ENCODE assay signal across 1 cellular context in genomic region chr12:109157986-109158385, GRCh38.
TF ChIP-seq lines count a peak whose summit lies in the region.

No MANE protein-coding gene starts in this region.

TF ChIP-seq in SK-N-SH, 30 proteins besides CTCF, POLR2A, EP300 and RAD21 (continued from another document):
- no peak for TF ChIP-seq MAX (IDR thresholded peaks at IDR 0.05; ENCODE audit: low read depth)
- TF ChIP-seq REST (IDR thresholded peaks at IDR 0.05; ENCODE audit: low read depth, low read length): no peak
- no peak for TF ChIP-seq FOXM1 (IDR thresholded peaks at IDR 0.05; ENCODE audit: low read depth)
- TF ChIP-seq ELF1 (IDR thresholded peaks at IDR 0.05): no peak
- TF ChIP-seq TAF1 (IDR thresholded peaks at IDR 0.05; ENCODE audit: borderline replicate concordance, low read depth, low read length): no peak
- TF ChIP-seq NFIC (IDR thresholded peaks at IDR 0.05; ENCODE audit: borderline replicate concordance): no peak
- TF ChIP-seq TEAD4 (IDR thresholded peaks at IDR 0.05; ENCODE audit: borderline replicate concordance, insufficient read depth): no peak
- no peak for TF ChIP-seq PBX3 (IDR thresholded peaks at IDR 0.05)
